In genomic region chr2:55408946-55409868, GRCh38 we compare ENCODE assay signal across 11 cellular contexts. TPM values are rescaled to one million over a fixed set of nuclear protein-coding genes. Genes with fewer than 3 reads are reported as not detected.
DNase-seq lines count a peak whose midpoint lies in the region.
"Had no signal": no experiment of that assay in that cellular context is flagged by ENCODE, and none has a peak within 500 bp of the region (broad histone marks: within the 10 kb centered on the region; RNA-seq: fewer than 3 reads in every experiment).

No MANE protein-coding gene starts in this region.

- DNase-seq in Daoy (ENCODE audit: low read depth): peak; percentile 13
- DNase-seq in HT1080 (ENCODE audit: low read depth): peak; percentile 17
- peak; percentile 61 for DNase-seq in amniotic epithelial cell (ENCODE audit: low read depth)
- peak; percentile 74 for DNase-seq in medulla oblongata (ENCODE audit: extremely low spot score)
- no peak for DNase-seq in stimulated activated CD4-positive, alpha-beta T cell treated with anti-CD3 and anti-CD28 coated beads, Interleukin-15, amount 100 ng/mL, for 24 hours
- DNase-seq in NCI-H82 treated with DMSO at 0.1 percent for 48 hours (lab: John Stamatoyannopoulos, UW; ENCODE audit: unreplicated experiment): no peak
- DNase-seq in NCI-H1105 (lab: John Stamatoyannopoulos, UW): no peak
- no peak for DNase-seq in NCI-H226
- DNase-seq: amniotic stem cell; CD4-positive, alpha-beta memory T cell; mesendoderm had no signal

RNA-seq across cellular contexts. Expression of gene CCDC88A, which starts 10.4 kb away (rescaled TPM):
- total RNA-seq in Daoy (2014; rRNA removed; shearing (Covaris generic)): 47.5 and 58.7 TPM in 2 replicates
- total RNA-seq in HT1080 (2014; rRNA removed; shearing (Covaris generic)): 26.4 and 28.5 TPM in 2 replicates
- polyA plus RNA-seq in HT1080 (2015; cell fraction: cytosol; rRNA removed): 15.3 and 18.7 TPM in 2 replicates
- polyA plus RNA-seq in HT1080 (2015; cell fraction: nucleus; rRNA removed): 40.2 and 40.6 TPM in 2 replicates

Comparison
In these comparisons a context has a peak if more than half of its experiments do, and no peak if none do; other contexts are left out.
1. DNase-seq: peak in Daoy (single experiment), HT1080 (single experiment), amniotic epithelial cell (single experiment) and medulla oblongata (single experiment); none in stimulated activated CD4-positive, alpha-beta T cell treated with anti-CD3 and anti-CD28 coated beads, Interleukin-15, amount 100 ng/mL, for 24 hours (single experiment), NCI-H82 treated with DMSO at 0.1 percent for 48 hours (single experiment), NCI-H1105 (single experiment) and NCI-H226 (single experiment).